ENCODE assay signal across 1 cellular context in genomic region chr19:7742991-7743390, GRCh38.
TF ChIP-seq lines count a peak whose summit lies in the region.

No MANE protein-coding gene starts in this region.

TF ChIP-seq in H1, 55 proteins besides CTCF, POLR2A, EP300 and RAD21:
- TF ChIP-seq CHD1 (IDR thresholded peaks at IDR 0.05; ENCODE audit: low read depth, low read length) (no peak), TAF7 (optimal IDR thresholded peaks at IDR 0.05; ENCODE audit: borderline replicate concordance, low read depth, low read length) (no peak), SP4 (IDR thresholded peaks at IDR 0.05; ENCODE audit: low read length) (no peak), RNF2 (IDR thresholded peaks at IDR 0.05; ENCODE audit: borderline replicate concordance, low read depth, low read length, missing control alignments, poor library complexity, severe bottlenecking) (no peak), CBX5 (IDR thresholded peaks at IDR 0.05; ENCODE audit: low read depth, low read length) (no peak), CBX8 (IDR thresholded peaks at IDR 0.05; ENCODE audit: borderline replicate concordance, low read depth, low read length) (no peak), BCL11A (IDR thresholded peaks at IDR 0.05; ENCODE audit: low read depth in 2 of 2, low read length in 2 of 2) (no peak)
